1 cellular context compared by ENCODE assay signal in the genomic region with DNA sequence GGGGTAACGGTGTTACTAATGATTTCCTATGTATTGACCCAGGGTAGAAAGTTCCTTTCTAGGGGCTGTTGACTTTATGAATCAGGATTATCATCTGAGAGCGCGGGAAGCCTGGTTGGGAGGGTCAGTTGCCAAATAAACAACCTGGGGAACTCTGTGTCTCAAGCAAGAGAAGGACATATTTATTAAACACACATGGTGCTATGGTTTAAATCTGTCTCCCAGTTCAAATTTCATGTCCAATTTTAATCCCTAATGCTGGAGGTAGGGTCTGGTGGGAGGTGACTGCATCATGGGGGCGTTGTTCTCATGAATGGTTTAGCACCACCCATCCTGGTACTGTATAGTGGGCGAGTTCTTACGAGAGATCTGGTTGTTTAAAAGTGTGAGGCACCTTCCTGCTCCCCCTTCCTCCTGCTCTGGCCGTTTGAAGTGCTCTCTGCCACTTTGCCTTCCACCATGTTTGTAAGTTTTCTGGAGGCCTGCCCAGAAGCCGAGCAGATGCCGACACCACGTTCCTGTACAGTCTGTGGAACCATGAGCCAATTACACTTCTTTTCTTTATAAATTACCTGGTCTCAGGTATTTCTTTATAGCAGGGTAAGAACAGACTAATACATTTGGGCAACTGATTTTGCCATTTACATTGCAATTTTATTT.
TF ChIP-seq lines count a peak whose summit lies in the region.

No MANE protein-coding gene starts in this region.

TF ChIP-seq in GM23338, 12 proteins besides CTCF, POLR2A, EP300 and RAD21:
- TF ChIP-seq, protein P1, sequence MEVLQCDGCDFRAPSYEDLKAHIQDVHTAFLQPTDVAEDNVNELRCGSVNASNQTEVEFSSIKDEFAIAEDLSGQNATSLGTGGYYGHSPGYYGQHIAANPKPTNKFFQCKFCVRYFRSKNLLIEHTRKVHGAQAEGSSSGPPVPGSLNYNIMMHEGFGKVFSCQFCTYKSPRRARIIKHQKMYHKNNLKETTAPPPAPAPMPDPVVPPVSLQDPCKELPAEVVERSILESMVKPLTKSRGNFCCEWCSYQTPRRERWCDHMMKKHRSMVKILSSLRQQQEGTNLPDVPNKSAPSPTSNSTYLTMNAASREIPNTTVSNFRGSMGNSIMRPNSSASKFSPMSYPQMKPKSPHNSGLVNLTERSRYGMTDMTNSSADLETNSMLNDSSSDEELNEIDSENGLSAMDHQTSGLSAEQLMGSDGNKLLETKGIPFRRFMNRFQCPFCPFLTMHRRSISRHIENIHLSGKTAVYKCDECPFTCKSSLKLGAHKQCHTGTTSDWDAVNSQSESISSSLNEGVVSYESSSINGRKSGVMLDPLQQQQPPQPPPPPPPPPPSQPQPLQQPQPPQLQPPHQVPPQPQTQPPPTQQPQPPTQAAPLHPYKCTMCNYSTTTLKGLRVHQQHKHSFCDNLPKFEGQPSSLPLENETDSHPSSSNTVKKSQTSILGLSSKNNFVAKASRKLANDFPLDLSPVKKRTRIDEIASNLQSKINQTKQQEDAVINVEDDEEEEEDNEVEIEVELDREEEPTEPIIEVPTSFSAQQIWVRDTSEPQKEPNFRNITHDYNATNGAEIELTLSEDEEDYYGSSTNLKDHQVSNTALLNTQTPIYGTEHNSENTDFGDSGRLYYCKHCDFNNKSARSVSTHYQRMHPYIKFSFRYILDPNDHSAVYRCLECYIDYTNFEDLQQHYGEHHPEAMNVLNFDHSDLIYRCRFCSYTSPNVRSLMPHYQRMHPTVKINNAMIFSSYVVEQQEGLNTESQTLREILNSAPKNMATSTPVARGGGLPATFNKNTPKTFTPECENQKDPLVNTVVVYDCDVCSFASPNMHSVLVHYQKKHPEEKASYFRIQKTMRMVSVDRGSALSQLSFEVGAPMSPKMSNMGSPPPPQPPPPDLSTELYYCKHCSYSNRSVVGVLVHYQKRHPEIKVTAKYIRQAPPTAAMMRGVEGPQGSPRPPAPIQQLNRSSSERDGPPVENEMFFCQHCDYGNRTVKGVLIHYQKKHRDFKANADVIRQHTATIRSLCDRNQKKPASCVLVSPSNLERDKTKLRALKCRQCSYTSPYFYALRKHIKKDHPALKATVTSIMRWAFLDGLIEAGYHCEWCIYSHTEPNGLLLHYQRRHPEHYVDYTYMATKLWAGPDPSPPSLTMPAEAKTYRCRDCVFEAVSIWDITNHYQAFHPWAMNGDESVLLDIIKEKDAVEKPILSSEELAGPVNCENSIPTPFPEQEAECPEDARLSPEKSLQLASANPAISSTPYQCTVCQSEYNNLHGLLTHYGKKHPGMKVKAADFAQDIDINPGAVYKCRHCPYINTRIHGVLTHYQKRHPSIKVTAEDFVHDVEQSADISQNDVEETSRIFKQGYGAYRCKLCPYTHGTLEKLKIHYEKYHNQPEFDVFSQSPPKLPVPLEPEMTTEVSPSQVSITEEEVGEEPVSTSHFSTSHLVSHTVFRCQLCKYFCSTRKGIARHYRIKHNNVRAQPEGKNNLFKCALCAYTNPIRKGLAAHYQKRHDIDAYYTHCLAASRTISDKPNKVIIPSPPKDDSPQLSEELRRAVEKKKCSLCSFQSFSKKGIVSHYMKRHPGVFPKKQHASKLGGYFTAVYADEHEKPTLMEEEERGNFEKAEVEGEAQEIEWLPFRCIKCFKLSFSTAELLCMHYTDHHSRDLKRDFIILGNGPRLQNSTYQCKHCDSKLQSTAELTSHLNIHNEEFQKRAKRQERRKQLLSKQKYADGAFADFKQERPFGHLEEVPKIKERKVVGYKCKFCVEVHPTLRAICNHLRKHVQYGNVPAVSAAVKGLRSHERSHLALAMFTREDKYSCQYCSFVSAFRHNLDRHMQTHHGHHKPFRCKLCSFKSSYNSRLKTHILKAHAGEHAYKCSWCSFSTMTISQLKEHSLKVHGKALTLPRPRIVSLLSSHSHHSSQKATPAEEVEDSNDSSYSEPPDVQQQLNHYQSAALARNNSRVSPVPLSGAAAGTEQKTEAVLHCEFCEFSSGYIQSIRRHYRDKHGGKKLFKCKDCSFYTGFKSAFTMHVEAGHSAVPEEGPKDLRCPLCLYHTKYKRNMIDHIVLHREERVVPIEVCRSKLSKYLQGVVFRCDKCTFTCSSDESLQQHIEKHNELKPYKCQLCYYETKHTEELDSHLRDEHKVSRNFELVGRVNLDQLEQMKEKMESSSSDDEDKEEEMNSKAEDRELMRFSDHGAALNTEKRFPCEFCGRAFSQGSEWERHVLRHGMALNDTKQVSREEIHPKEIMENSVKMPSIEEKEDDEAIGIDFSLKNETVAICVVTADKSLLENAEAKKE (CRISPR knock-in tag; IDR thresholded peaks at IDR 0.05): no peak
- TF ChIP-seq CREB1 (CRISPR knock-in tag; IDR thresholded peaks at IDR 0.05; ENCODE audit: low read depth): no peak
- TF ChIP-seq, protein P2, sequence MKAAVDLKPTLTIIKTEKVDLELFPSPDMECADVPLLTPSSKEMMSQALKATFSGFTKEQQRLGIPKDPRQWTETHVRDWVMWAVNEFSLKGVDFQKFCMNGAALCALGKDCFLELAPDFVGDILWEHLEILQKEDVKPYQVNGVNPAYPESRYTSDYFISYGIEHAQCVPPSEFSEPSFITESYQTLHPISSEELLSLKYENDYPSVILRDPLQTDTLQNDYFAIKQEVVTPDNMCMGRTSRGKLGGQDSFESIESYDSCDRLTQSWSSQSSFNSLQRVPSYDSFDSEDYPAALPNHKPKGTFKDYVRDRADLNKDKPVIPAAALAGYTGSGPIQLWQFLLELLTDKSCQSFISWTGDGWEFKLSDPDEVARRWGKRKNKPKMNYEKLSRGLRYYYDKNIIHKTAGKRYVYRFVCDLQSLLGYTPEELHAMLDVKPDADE (IDR thresholded peaks at IDR 0.05): no peak
- no peak for TF ChIP-seq EZH2phosphoT487 (IDR thresholded peaks at IDR 0.05; ENCODE audit: unreplicated experiment)
- TF ChIP-seq, protein P3, sequence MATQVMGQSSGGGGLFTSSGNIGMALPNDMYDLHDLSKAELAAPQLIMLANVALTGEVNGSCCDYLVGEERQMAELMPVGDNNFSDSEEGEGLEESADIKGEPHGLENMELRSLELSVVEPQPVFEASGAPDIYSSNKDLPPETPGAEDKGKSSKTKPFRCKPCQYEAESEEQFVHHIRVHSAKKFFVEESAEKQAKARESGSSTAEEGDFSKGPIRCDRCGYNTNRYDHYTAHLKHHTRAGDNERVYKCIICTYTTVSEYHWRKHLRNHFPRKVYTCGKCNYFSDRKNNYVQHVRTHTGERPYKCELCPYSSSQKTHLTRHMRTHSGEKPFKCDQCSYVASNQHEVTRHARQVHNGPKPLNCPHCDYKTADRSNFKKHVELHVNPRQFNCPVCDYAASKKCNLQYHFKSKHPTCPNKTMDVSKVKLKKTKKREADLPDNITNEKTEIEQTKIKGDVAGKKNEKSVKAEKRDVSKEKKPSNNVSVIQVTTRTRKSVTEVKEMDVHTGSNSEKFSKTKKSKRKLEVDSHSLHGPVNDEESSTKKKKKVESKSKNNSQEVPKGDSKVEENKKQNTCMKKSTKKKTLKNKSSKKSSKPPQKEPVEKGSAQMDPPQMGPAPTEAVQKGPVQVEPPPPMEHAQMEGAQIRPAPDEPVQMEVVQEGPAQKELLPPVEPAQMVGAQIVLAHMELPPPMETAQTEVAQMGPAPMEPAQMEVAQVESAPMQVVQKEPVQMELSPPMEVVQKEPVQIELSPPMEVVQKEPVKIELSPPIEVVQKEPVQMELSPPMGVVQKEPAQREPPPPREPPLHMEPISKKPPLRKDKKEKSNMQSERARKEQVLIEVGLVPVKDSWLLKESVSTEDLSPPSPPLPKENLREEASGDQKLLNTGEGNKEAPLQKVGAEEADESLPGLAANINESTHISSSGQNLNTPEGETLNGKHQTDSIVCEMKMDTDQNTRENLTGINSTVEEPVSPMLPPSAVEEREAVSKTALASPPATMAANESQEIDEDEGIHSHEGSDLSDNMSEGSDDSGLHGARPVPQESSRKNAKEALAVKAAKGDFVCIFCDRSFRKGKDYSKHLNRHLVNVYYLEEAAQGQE (IDR thresholded peaks at IDR 0.05; ENCODE audit: unreplicated experiment): no peak
- TF ChIP-seq ZNF114 (CRISPR knock-in tag; IDR thresholded peaks at IDR 0.05): no peak
- no peak for TF ChIP-seq POLR2AphosphoS5 (IDR thresholded peaks at IDR 0.05; ENCODE audit: low read depth)
